In genomic region chr7:143396625-143397556, GRCh38 we compare ENCODE assay signal across 28 cellular contexts. TPM values are rescaled to one million over a fixed set of nuclear protein-coding genes. Genes with fewer than 3 reads are reported as not detected.
DNase-seq lines count a peak whose midpoint lies in the region; ATAC-seq, FAIRE-seq and TF ChIP-seq lines count a peak whose summit lies in the region.
"Had no signal": no experiment of that assay in that cellular context is flagged by ENCODE, and none has a peak within 500 bp of the region (broad histone marks: within the 10 kb centered on the region; RNA-seq: fewer than 3 reads in every experiment).

No MANE protein-coding gene starts in this region.

- peaks cover 14% of the 10 kb centered on the region for H3K4me1 Mint-ChIP-seq in activated CD4-positive, alpha-beta T cell treated with anti-CD3 and anti-CD28 coated beads, Interleukin-2, amount 10 ng/mL, durations not matched to agents 7 days and 5 days
- peaks cover 10% of the 10 kb centered on the region for H3K4me1 Mint-ChIP-seq in progenitor cell of endocrine pancreas (ENCODE audit: low read depth)

- H3K27me3 ChIP-seq in HepG2 (ENCODE audit: control insufficient read depth in 1 of 2, insufficient read depth in 2 of 2, low read length in 2 of 2): no peaks in the 10 kb centered on the region
- H3K27me3 ChIP-seq: foreskin keratinocyte, stomach, transverse colon had no signal

- BruUV-seq in HepG2 (replicated peaks; lab: Mats Ljungman, UMichigan): no TSS peak

- peak; percentile 4 for FAIRE-seq in HepG2 (lab: Jason Lieb, UNC)

- no peak overlapping the region for H3K4me3 Mint-ChIP-seq in activated CD4-positive, alpha-beta T cell treated with anti-CD3 and anti-CD28 coated beads, Interleukin-2, amount 10 ng/mL, durations not matched to agents 7 days and 5 days
- no peak overlapping the region for H3K4me3 Mint-ChIP-seq in progenitor cell of endocrine pancreas (ENCODE audit: low read depth)
- H3K4me3 Mint-ChIP-seq: IgD-negative memory B cell, natural killer cell had no signal

- peaks cover 5% of the 10 kb centered on the region for H3K36me3 Mint-ChIP-seq in activated CD4-positive, alpha-beta T cell treated with anti-CD3 and anti-CD28 coated beads, Interleukin-2, amount 10 ng/mL, durations not matched to agents 7 days and 5 days (ENCODE audit: low read depth)
- H3K36me3 Mint-ChIP-seq in progenitor cell of endocrine pancreas (ENCODE audit: insufficient read depth): peaks cover 18% of the 10 kb centered on the region
- H3K36me3 Mint-ChIP-seq: IgD-negative memory B cell, natural killer cell had no signal

- no peak for DNase-seq in activated CD4-positive, alpha-beta T cell treated with anti-CD3 and anti-CD28 coated beads, Interleukin-2, amount 10 ng/mL, durations not matched to agents 7 days and 5 days
- DNase-seq in activated CD4-positive, alpha-beta T cell treated with anti-CD3 and anti-CD28 coated beads for 4 hours: no peak
- DNase-seq in HuH-7 (ENCODE audit: low spot score) (peak; percentile 68), HepG2 (ENCODE audit: low spot score) (no peak), progenitor cell of endocrine pancreas (ENCODE audit: low spot score, unreplicated experiment) (no peak), LoVo (ENCODE audit: low spot score) (no peak)
- DNase-seq: 8988T; activated CD4-positive, alpha-beta T cell treated with anti-CD3 and anti-CD28 coated beads, Interleukin-2, amount 50 U/mL, for 1 hour; activated CD8-positive, alpha-beta memory T cell treated with anti-CD3 and anti-CD28 coated beads, Interleukin-2, amount 50 U/mL, for 48 hours; activated naive CD4-positive, alpha-beta T cell; central memory CD4-positive, alpha-beta T cell; foreskin keratinocyte; GDM1; hippocampal formation; natural killer cell; NCI-H1694; NCI-H2171 treated with DMSO at 0.1 percent for 48 hours; NCI-H526 treated with DMSO at 0.1 percent for 48 hours; RPMI8226; stimulated activated CD4-positive, alpha-beta T cell treated with anti-CD3 and anti-CD28 coated beads, Interleukin-4, amount 100 ng/mL, for 1 hour; stomach; transverse colon had no signal

- POLR2A ChIA-PET in activated CD4-positive, alpha-beta T cell treated with anti-CD3 and anti-CD28 coated beads, Interleukin-2, amount 10 ng/mL, durations not matched to agents 7 days and 5 days (lab: Charles Lee): no interaction called here
- POLR2A ChIA-PET in HepG2 (lab: Yijun Ruan, JAX): interaction anchor here (1.1 to 2.5 kb wide), 6 partner anchors 11 to 134 kb away, joined by 3 to 24 read pairs (median 12); partner anchors contain the start of genes EPHA1 and GSTK1

- H3K4me1 ChIP-seq in HepG2 (ENCODE audit: insufficient read depth, low read length): peaks cover 53% of the 10 kb centered on the region
- H3K4me1 ChIP-seq: foreskin keratinocyte had no signal

- H3K27me3 Mint-ChIP-seq in activated CD4-positive, alpha-beta T cell treated with anti-CD3 and anti-CD28 coated beads, Interleukin-2, amount 10 ng/mL, durations not matched to agents 7 days and 5 days: no peaks in the 10 kb centered on the region
- no peaks in the 10 kb centered on the region for H3K27me3 Mint-ChIP-seq in progenitor cell of endocrine pancreas
- H3K27me3 Mint-ChIP-seq: IgD-negative memory B cell had no signal

- WGBS in HepG2 (ENCODE audit: low lambda C conversion rate): 67% methylated on average over 22 of the region's 28 CpGs

- peak overlapping the region; percentile 66 for H3K27ac ChIP-seq in HepG2 (ENCODE audit: extremely low read length, insufficient read depth, low read length)
- H3K27ac ChIP-seq: foreskin keratinocyte, HL-60, transverse colon had no signal

- H4K20me1 ChIP-seq in HepG2 (ENCODE audit: insufficient read depth, low read length): no peaks in the 10 kb centered on the region

- ATAC-seq in HepG2: peak; percentile 30
- ATAC-seq in HG03442 (IDR thresholded peaks at IDR 0.05; ENCODE audit: unreplicated experiment): no peak
- ATAC-seq in HG02623 (IDR thresholded peaks at IDR 0.05; ENCODE audit: unreplicated experiment): no peak
- ATAC-seq: foreskin keratinocyte, natural killer cell had no signal

- H3K4me3 ChIP-seq in HepG2 (replicated peaks in 1 of 3; ENCODE audit: insufficient read depth in 1 of 3, low read depth in 2 of 3, low read length in 3 of 3): no peak overlapping the region
- H3K4me3 ChIP-seq: stomach, transverse colon had no signal

- no peak for TF ChIP-seq POLR2A in HepG2 (IDR thresholded peaks at IDR 0.05; ENCODE audit: insufficient read depth in 1 of 2, low read depth in 2 of 2, low read length in 2 of 2)

- no peaks in the 10 kb centered on the region for H3K9me3 ChIP-seq in HepG2 (ENCODE audit: low read length)
- H3K9me3 ChIP-seq: stomach, transverse colon had no signal

- 0 out of 2 replicates have a peak overlapping the region, but pooled peaks have one; percentile 9 for H3K9ac ChIP-seq in HepG2 (ENCODE audit: insufficient read depth, low read depth, low read length)

- intact Hi-C loops in HepG2 (cut with micrococcal nuclease; ENCODE audit: unreplicated experiment): no loop called here

- TF ChIP-seq EP300 in HepG2 (IDR thresholded peaks at IDR 0.05; ENCODE audit: low read depth in 2 of 2, low read length in 2 of 2) (no peak), HepG2 (CRISPR knock-in tag; IDR thresholded peaks at IDR 0.05; ENCODE audit: borderline replicate concordance) (no peak)

- CTCF ChIA-PET in activated CD4-positive, alpha-beta T cell treated with anti-CD3 and anti-CD28 coated beads, Interleukin-2, amount 10 ng/mL, durations not matched to agents 7 days and 5 days (lab: Charles Lee): interaction anchor here (0.9 to 5.6 kb wide), 3 partner anchors 10 to 13 kb away, joined by 4 to 41 read pairs (median 5); partner anchors contain the start of gene EPHA1
- CTCF ChIA-PET in HepG2 (lab: Yijun Ruan, JAX; ENCODE audit: low intra/inter-chr PET ratio, low total read pairs): no interaction called here

- peak overlapping the region; percentile 78 for H3K4me2 ChIP-seq in HepG2 (ENCODE audit: low read depth, low read length)

- no peaks in the 10 kb centered on the region for H3K9me3 Mint-ChIP-seq in activated CD4-positive, alpha-beta T cell treated with anti-CD3 and anti-CD28 coated beads, Interleukin-2, amount 10 ng/mL, durations not matched to agents 7 days and 5 days
- no peaks in the 10 kb centered on the region for H3K9me3 Mint-ChIP-seq in progenitor cell of endocrine pancreas (ENCODE audit: low read depth)
- H3K9me3 Mint-ChIP-seq: natural killer cell had no signal

- H2AFZ ChIP-seq in HepG2 (ENCODE audit: low read length): no peak overlapping the region

- no peaks in the 10 kb centered on the region for H3K79me2 ChIP-seq in HepG2 (ENCODE audit: insufficient read depth, low read length)

- no peaks in the 10 kb centered on the region for H3K36me3 ChIP-seq in HepG2 (replicated peaks in 1 of 2; ENCODE audit: control insufficient read depth in 1 of 2, insufficient read depth in 2 of 2, low read length in 2 of 2)
- H3K36me3 ChIP-seq: transverse colon had no signal

- in situ Hi-C loops in HepG2 (cut with HindIII; ENCODE audit: extremely low pct_ligation_motif_present, low pct_unique_long_range_greater_than_20kb): loop anchor here (25.0 kb wide), 1 partner anchor 515 kb away; the partner anchor contains the start of gene TCAF1

- TF ChIP-seq RAD21 in HepG2 (CRISPR knock-in tag; IDR thresholded peaks at IDR 0.05): no peak

- TF ChIP-seq CTCF in HepG2 (CRISPR knock-in tag; IDR thresholded peaks at IDR 0.05) (no peak), progenitor cell of endocrine pancreas (IDR thresholded peaks at IDR 0.05; ENCODE audit: unreplicated experiment) (no peak)

- H3K27ac Mint-ChIP-seq in activated CD4-positive, alpha-beta T cell treated with anti-CD3 and anti-CD28 coated beads, Interleukin-2, amount 10 ng/mL, durations not matched to agents 7 days and 5 days: peak overlapping the region; percentile 25
- H3K27ac Mint-ChIP-seq in progenitor cell of endocrine pancreas: peak overlapping the region; percentile 73
- H3K27ac Mint-ChIP-seq: IgD-negative memory B cell, natural killer cell had no signal

RNA-seq across cellular contexts. Expression of gene EPHA1, which starts 11.8 kb away (rescaled TPM):
- 10 to 100 TPM; 10.0 to 11.4 TPM for total RNA-seq in activated CD4-positive, alpha-beta T cell treated with anti-CD3 and anti-CD28 coated beads, Interleukin-2, amount 10 ng/mL, durations not matched to agents 7 days and 5 days
- 7.7 and 17.1 TPM in 2 replicates for total RNA-seq in HepG2 (2016; rRNA removed; fragmentation: Illumina TruSeq; extraction: Trizol)
- 2.7 and 3.2 TPM in 2 replicates for total RNA-seq in HepG2 (2016; cell fraction: cytosol; rRNA removed; fragmentation: Illumina TruSeq; extraction: Trizol; ENCODE audit: low read depth)
- 7.0 and 14.9 TPM in 2 replicates for total RNA-seq in HepG2 (2016; cell fraction: insoluble cytoplasmic fraction; rRNA removed; fragmentation: Illumina TruSeq; extraction: Trizol)
- 5.7 and 6.3 TPM in 2 replicates for total RNA-seq in HepG2 (2016; cell fraction: membrane; rRNA removed; fragmentation: Illumina TruSeq; extraction: Trizol)
- 14.0 and 17.5 TPM in 2 replicates for total RNA-seq in HepG2 (2016; cell fraction: nucleus; rRNA removed; fragmentation: Illumina TruSeq; extraction: Trizol)
- polyA plus RNA-seq in HepG2 (2011; rRNA removed): 4.6 and 8.1 TPM in 2 replicates
- 4.3 and 5.5 TPM in 2 replicates for polyA plus RNA-seq in HepG2 (2011; cell fraction: cytosol; rRNA removed)
- polyA plus RNA-seq in HepG2 (2011; cell fraction: nucleus; rRNA removed): 9.8 and 14.1 TPM in 2 replicates
- 4.8 and 5.8 TPM in 2 replicates for polyA plus RNA-seq in HepG2 (2012)
- polyA plus RNA-seq in HepG2 (2016; cell fraction: cytosol; fragmentation: Illumina TruSeq; extraction: Trizol; ENCODE audit: low read depth): 1.9 and 2.5 TPM in 2 replicates
- polyA plus RNA-seq in HepG2 (2016; cell fraction: insoluble cytoplasmic fraction; fragmentation: Illumina TruSeq; extraction: Trizol; ENCODE audit: low read depth): 4.8 and 8.3 TPM in 2 replicates
- 2.9 and 3.6 TPM in 2 replicates for polyA plus RNA-seq in HepG2 (2016; cell fraction: membrane; fragmentation: Illumina TruSeq; extraction: Trizol; ENCODE audit: low read depth)
- 17.9 and 25.7 TPM in 2 replicates for polyA plus RNA-seq in HepG2 (2016; cell fraction: nucleus; fragmentation: Illumina TruSeq; extraction: Trizol; ENCODE audit: insufficient read depth, low read depth)
- 0.07 and 13.9 TPM in 2 replicates for polyA minus RNA-seq in HepG2 (2011; rRNA and poly(A)+ RNA removed; ENCODE audit: low replicate concordance)
- 4.2 and 4.4 TPM in 2 replicates for polyA minus RNA-seq in HepG2 (2011; cell fraction: cytosol; rRNA and poly(A)+ RNA removed)
- polyA minus RNA-seq in HepG2 (2011; cell fraction: nucleus; rRNA and poly(A)+ RNA removed): 8.0 and 8.8 TPM in 2 replicates
- 54.4 and 56.3 TPM in 2 replicates for total RNA-seq in progenitor cell of endocrine pancreas
- total RNA-seq: dermis microvascular lymphatic vessel endothelial cell had no signal

RNA-seq across cellular contexts. Expression of gene ZYX, which starts 15.7 kb away (rescaled TPM):
- total RNA-seq in activated CD4-positive, alpha-beta T cell treated with anti-CD3 and anti-CD28 coated beads, Interleukin-2, amount 10 ng/mL, durations not matched to agents 7 days and 5 days: 100 to 1,000 TPM; 189 TPM
- total RNA-seq in HepG2 (2016; rRNA removed; fragmentation: Illumina TruSeq; extraction: Trizol): 13.1 and 13.7 TPM in 2 replicates
- total RNA-seq in HepG2 (2016; cell fraction: cytosol; rRNA removed; fragmentation: Illumina TruSeq; extraction: Trizol; ENCODE audit: low read depth): 4.5 and 5.0 TPM in 2 replicates
- 13.1 and 14.8 TPM in 2 replicates for total RNA-seq in HepG2 (2016; cell fraction: insoluble cytoplasmic fraction; rRNA removed; fragmentation: Illumina TruSeq; extraction: Trizol)
- 14.4 and 16.8 TPM in 2 replicates for total RNA-seq in HepG2 (2016; cell fraction: membrane; rRNA removed; fragmentation: Illumina TruSeq; extraction: Trizol)
- 17.7 and 17.8 TPM in 2 replicates for total RNA-seq in HepG2 (2016; cell fraction: nucleus; rRNA removed; fragmentation: Illumina TruSeq; extraction: Trizol)
- polyA plus RNA-seq in HepG2 (2011; rRNA removed): 9.9 and 10.5 TPM in 2 replicates
- 5.3 and 6.8 TPM in 2 replicates for polyA plus RNA-seq in HepG2 (2011; cell fraction: cytosol; rRNA removed)
- 39.4 and 48.1 TPM in 2 replicates for polyA plus RNA-seq in HepG2 (2011; cell fraction: nucleus; rRNA removed)
- polyA plus RNA-seq in HepG2 (2012): 28.9 and 45.1 TPM in 2 replicates
- polyA plus RNA-seq in HepG2 (2016; cell fraction: cytosol; fragmentation: Illumina TruSeq; extraction: Trizol; ENCODE audit: low read depth): 21.1 and 21.6 TPM in 2 replicates
- 42.5 and 68.7 TPM in 2 replicates for polyA plus RNA-seq in HepG2 (2016; cell fraction: insoluble cytoplasmic fraction; fragmentation: Illumina TruSeq; extraction: Trizol; ENCODE audit: low read depth)
- 38.4 and 41.1 TPM in 2 replicates for polyA plus RNA-seq in HepG2 (2016; cell fraction: membrane; fragmentation: Illumina TruSeq; extraction: Trizol; ENCODE audit: low read depth)
- polyA plus RNA-seq in HepG2 (2016; cell fraction: nucleus; fragmentation: Illumina TruSeq; extraction: Trizol; ENCODE audit: insufficient read depth, low read depth): 65.4 and 70.0 TPM in 2 replicates
- polyA minus RNA-seq in HepG2 (2011; rRNA and poly(A)+ RNA removed; ENCODE audit: low replicate concordance): 21.6 and 35.6 TPM in 2 replicates
- polyA minus RNA-seq in HepG2 (2011; cell fraction: cytosol; rRNA and poly(A)+ RNA removed): 17.9 and 21.7 TPM in 2 replicates
- 22.5 and 32.2 TPM in 2 replicates for polyA minus RNA-seq in HepG2 (2011; cell fraction: nucleus; rRNA and poly(A)+ RNA removed)
- 65.4 and 69.0 TPM in 2 replicates for total RNA-seq in progenitor cell of endocrine pancreas

RNA-seq across cellular contexts. Expression of gene FAM131B, which starts 34.4 kb away (rescaled TPM):
- total RNA-seq in activated CD4-positive, alpha-beta T cell treated with anti-CD3 and anti-CD28 coated beads, Interleukin-2, amount 10 ng/mL, durations not matched to agents 7 days and 5 days: under 1 TPM; 0.29 to 0.30 TPM
- 0.07 TPM in 1 of 2 replicates, not detected in the other for total RNA-seq in HepG2 (2016; rRNA removed; fragmentation: Illumina TruSeq; extraction: Trizol)
- total RNA-seq in HepG2 (2016; cell fraction: cytosol; rRNA removed; fragmentation: Illumina TruSeq; extraction: Trizol; ENCODE audit: low read depth): not detected in 2 replicates
- total RNA-seq in HepG2 (2016; cell fraction: insoluble cytoplasmic fraction; rRNA removed; fragmentation: Illumina TruSeq; extraction: Trizol): 0.15 TPM in 1 of 2 replicates, not detected in the other
- not detected in 2 replicates for total RNA-seq in HepG2 (2016; cell fraction: membrane; rRNA removed; fragmentation: Illumina TruSeq; extraction: Trizol)
- total RNA-seq in HepG2 (2016; cell fraction: nucleus; rRNA removed; fragmentation: Illumina TruSeq; extraction: Trizol): not detected in 2 replicates
- not detected in 2 replicates for polyA plus RNA-seq in HepG2 (2011; rRNA removed)
- polyA plus RNA-seq in HepG2 (2011; cell fraction: cytosol; rRNA removed): not detected in 2 replicates
- polyA plus RNA-seq in HepG2 (2011; cell fraction: nucleus; rRNA removed): not detected in 2 replicates
- not detected in 2 replicates for polyA plus RNA-seq in HepG2 (2012)
- polyA plus RNA-seq in HepG2 (2016; cell fraction: cytosol; fragmentation: Illumina TruSeq; extraction: Trizol; ENCODE audit: low read depth): not detected in 2 replicates
- polyA plus RNA-seq in HepG2 (2016; cell fraction: insoluble cytoplasmic fraction; fragmentation: Illumina TruSeq; extraction: Trizol; ENCODE audit: low read depth): not detected in 2 replicates
- not detected in 2 replicates for polyA plus RNA-seq in HepG2 (2016; cell fraction: membrane; fragmentation: Illumina TruSeq; extraction: Trizol; ENCODE audit: low read depth)
- polyA plus RNA-seq in HepG2 (2016; cell fraction: nucleus; fragmentation: Illumina TruSeq; extraction: Trizol; ENCODE audit: insufficient read depth, low read depth): not detected in 2 replicates
- 0.54 TPM in 1 of 2 replicates, not detected in the other for polyA minus RNA-seq in HepG2 (2011; rRNA and poly(A)+ RNA removed; ENCODE audit: low replicate concordance)
- polyA minus RNA-seq in HepG2 (2011; cell fraction: cytosol; rRNA and poly(A)+ RNA removed): not detected in 2 replicates
- not detected in 2 replicates for polyA minus RNA-seq in HepG2 (2011; cell fraction: nucleus; rRNA and poly(A)+ RNA removed)
- 2.3 and 3.7 TPM in 2 replicates for total RNA-seq in progenitor cell of endocrine pancreas

RNA-seq across cellular contexts. Expression of gene TAS2R60, which starts 46.4 kb away (rescaled TPM):
- total RNA-seq in activated CD4-positive, alpha-beta T cell treated with anti-CD3 and anti-CD28 coated beads, Interleukin-2, amount 10 ng/mL, durations not matched to agents 7 days and 5 days: not detected
- total RNA-seq in HepG2 (2016; rRNA removed; fragmentation: Illumina TruSeq; extraction: Trizol): not detected in 2 replicates
- not detected in 2 replicates for total RNA-seq in HepG2 (2016; cell fraction: cytosol; rRNA removed; fragmentation: Illumina TruSeq; extraction: Trizol; ENCODE audit: low read depth)
- not detected in 2 replicates for total RNA-seq in HepG2 (2016; cell fraction: insoluble cytoplasmic fraction; rRNA removed; fragmentation: Illumina TruSeq; extraction: Trizol)
- total RNA-seq in HepG2 (2016; cell fraction: membrane; rRNA removed; fragmentation: Illumina TruSeq; extraction: Trizol): not detected in 2 replicates
- not detected in 2 replicates for total RNA-seq in HepG2 (2016; cell fraction: nucleus; rRNA removed; fragmentation: Illumina TruSeq; extraction: Trizol)
- not detected in 2 replicates for polyA plus RNA-seq in HepG2 (2011; rRNA removed)
- polyA plus RNA-seq in HepG2 (2011; cell fraction: cytosol; rRNA removed): not detected in 2 replicates
- not detected in 2 replicates for polyA plus RNA-seq in HepG2 (2011; cell fraction: nucleus; rRNA removed)
- not detected in 2 replicates for polyA plus RNA-seq in HepG2 (2012)
- not detected in 2 replicates for polyA plus RNA-seq in HepG2 (2016; cell fraction: cytosol; fragmentation: Illumina TruSeq; extraction: Trizol; ENCODE audit: low read depth)
- not detected in 2 replicates for polyA plus RNA-seq in HepG2 (2016; cell fraction: insoluble cytoplasmic fraction; fragmentation: Illumina TruSeq; extraction: Trizol; ENCODE audit: low read depth)
- not detected in 2 replicates for polyA plus RNA-seq in HepG2 (2016; cell fraction: membrane; fragmentation: Illumina TruSeq; extraction: Trizol; ENCODE audit: low read depth)
- not detected in 2 replicates for polyA plus RNA-seq in HepG2 (2016; cell fraction: nucleus; fragmentation: Illumina TruSeq; extraction: Trizol; ENCODE audit: insufficient read depth, low read depth)
- not detected in 2 replicates for polyA minus RNA-seq in HepG2 (2011; rRNA and poly(A)+ RNA removed; ENCODE audit: low replicate concordance)
- not detected in 2 replicates for polyA minus RNA-seq in HepG2 (2011; cell fraction: cytosol; rRNA and poly(A)+ RNA removed)
- polyA minus RNA-seq in HepG2 (2011; cell fraction: nucleus; rRNA and poly(A)+ RNA removed): not detected in 2 replicates
- not detected in 2 replicates for total RNA-seq in progenitor cell of endocrine pancreas
- total RNA-seq: dermis microvascular lymphatic vessel endothelial cell, foreskin keratinocyte, stomach, transverse colon had no signal
- polyA plus RNA-seq: BJ, foreskin keratinocyte, IgD-negative memory B cell, stomach had no signal
